In the genomic region with DNA sequence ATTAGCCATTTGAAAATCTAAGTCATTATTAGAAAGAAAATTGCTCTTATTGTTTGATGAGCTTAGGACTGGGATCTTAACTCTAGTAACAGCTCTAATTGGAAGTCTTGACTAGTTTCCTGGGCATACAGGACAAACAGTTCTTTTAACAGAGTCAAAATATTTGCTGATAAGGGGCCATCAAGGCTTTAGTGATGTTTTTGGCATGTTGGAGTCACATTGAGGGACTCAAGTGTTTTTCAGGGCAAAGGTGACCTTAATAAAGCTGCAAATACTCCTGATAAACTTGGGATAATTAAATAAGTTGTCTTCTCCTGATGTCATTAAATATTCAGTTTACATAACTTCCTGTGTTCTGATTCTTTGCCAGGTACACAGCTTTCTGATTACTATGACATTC, we compare ENCODE assay signal across 30 cellular contexts. TPM values are rescaled to one million over a fixed set of nuclear protein-coding genes. Genes with fewer than 3 reads are reported as not detected.
DNase-seq lines count a peak whose midpoint lies in the region; ATAC-seq and TF ChIP-seq lines count a peak whose summit lies in the region.
"Had no signal": no experiment of that assay in that cellular context is flagged by ENCODE, and none has a peak within 500 bp of the region (broad histone marks: within the 10 kb centered on the region; RNA-seq: fewer than 3 reads in every experiment).

No MANE protein-coding gene starts in this region.

- no peak for TF ChIP-seq POLR2A in heart left ventricle (IDR thresholded peaks at IDR 0.05)

- intact Hi-C loops in heart left ventricle (cut with DNase I) (loop anchor here in 1 of 10 donors (10.0 kb wide), 1 partner anchor 83 kb away; a partner anchor contains a TSS), cardiac septum (cut with DNase I) (no loop called here), left ventricle myocardium superior (cut with micrococcal nuclease) (no loop called here), right cardiac atrium (cut with DNase I) (no loop called here)

- DNase-seq in heart left ventricle, result no peak
- no peak for DNase-seq in cardiac septum (ENCODE audit: low spot score)
- no peak for DNase-seq in left ventricle myocardium superior
- no peak for DNase-seq in right cardiac atrium
- DNase-seq in ureter (ENCODE audit: low spot score), result no peak
- DNase-seq in SK-N-DZ (ENCODE audit: low spot score), result no peak
- DNase-seq: 8988T; ACHN; BE2C; C1 segment of cervical spinal cord; CD4-positive, alpha-beta memory T cell; CD4-positive, CD25-positive, alpha-beta regulatory T cell; CD8-positive, alpha-beta memory T cell; COR-L47; DMS 273 treated with DMSO at 0.1 percent for 48 hours; DMS153; DMS53; DMS79; DND-41; EL; GDM1 had no signal

- TF ChIP-seq CTCF in heart left ventricle (IDR thresholded peaks at IDR 0.05), result no peak
- TF ChIP-seq CTCF in VCaP (conservative IDR thresholded peaks at IDR 0.05), result no peak

- ATAC-seq in heart left ventricle (peak; percentile 45 to 84 (median 78)), left ventricle myocardium superior (peak; percentile 83), right cardiac atrium (peak; percentile 41 to 59), HG03378 (IDR thresholded peaks at IDR 0.05; ENCODE audit: unreplicated experiment) (no peak)
- ATAC-seq: GM12878 had no signal

- H3K4me3 ChIP-seq in heart left ventricle (no peak overlapping the region), right cardiac atrium (ENCODE audit: low read length) (no peak overlapping the region)
- H3K4me3 ChIP-seq: BLaER1, GM12878 had no signal

- H3K4me1 ChIP-seq in heart left ventricle, result peaks cover 0 to 8% (median 0%) of the 10 kb centered on the region in 12 donors
- H3K4me1 ChIP-seq in right cardiac atrium (ENCODE audit: control insufficient read depth, insufficient read depth, low read length), result no peaks in the 10 kb centered on the region
- H3K4me1 ChIP-seq: BE2C, BLaER1 had no signal

- H3K9me3 ChIP-seq in heart left ventricle (no peaks in the 10 kb centered on the region), right cardiac atrium (ENCODE audit: control insufficient read depth, low read length) (no peaks in the 10 kb centered on the region)
- H3K9me3 ChIP-seq: BE2C, BLaER1 had no signal

- no peaks in the 10 kb centered on the region for H3K36me3 ChIP-seq in heart left ventricle
- H3K36me3 ChIP-seq: BE2C, BLaER1 had no signal

- peak overlapping the region in 7 of 12 donors; percentile 6 to 50 (median 24) for H3K27ac ChIP-seq in heart left ventricle
- H3K27ac ChIP-seq in VCaP, result peak overlapping the region; percentile 64
- no peak overlapping the region for H3K27ac ChIP-seq in right cardiac atrium (ENCODE audit: low read length)
- H3K27ac ChIP-seq: BLaER1 had no signal

- H3K27me3 ChIP-seq in heart left ventricle (no peaks in the 10 kb centered on the region), right cardiac atrium (ENCODE audit: control insufficient read depth, insufficient read depth) (no peaks in the 10 kb centered on the region)
- H3K27me3 ChIP-seq: BE2C, BLaER1 had no signal

RNA-seq across cellular contexts. Expression of a gene that starts 6.5 kb away (rescaled TPM):
- total RNA-seq in heart left ventricle (not detected), cardiac septum (not detected), left ventricle myocardium superior (not detected), right cardiac atrium (not detected), ureter (not detected)
- polyA plus RNA-seq in heart left ventricle (not detected), right cardiac atrium (0.52 TPM)
- not detected in 2 replicates for polyA plus RNA-seq in SK-N-DZ (2014; cell fraction: cytosol; rRNA removed)
- polyA plus RNA-seq in SK-N-DZ (2014; cell fraction: nucleus; rRNA removed), result not detected in 2 replicates
- total RNA-seq: A673; CD4-positive, alpha-beta memory T cell; CD4-positive, CD25-positive, alpha-beta regulatory T cell; CD8-positive, alpha-beta memory T cell; Daoy; G401; GM12878 had no signal
- polyA plus RNA-seq: AG04450; CD14-positive monocyte; CD4-positive, alpha-beta memory T cell; CD4-positive, CD25-positive, alpha-beta regulatory T cell; CD8-positive, alpha-beta memory T cell; GM12878 had no signal

RNA-seq across cellular contexts. Expression of a gene that starts 22.6 kb away (rescaled TPM):
- total RNA-seq in heart left ventricle, result not detected
- polyA plus RNA-seq in heart left ventricle, result not detected
- not detected for total RNA-seq in cardiac septum
- not detected for total RNA-seq in left ventricle myocardium superior
- not detected for total RNA-seq in right cardiac atrium
- polyA plus RNA-seq in right cardiac atrium, result not detected
- total RNA-seq in ureter, result not detected
- not detected in 2 replicates for polyA plus RNA-seq in SK-N-DZ (2014; cell fraction: cytosol; rRNA removed)
- not detected in 2 replicates for polyA plus RNA-seq in SK-N-DZ (2014; cell fraction: nucleus; rRNA removed)
- total RNA-seq: A673; CD4-positive, alpha-beta memory T cell; CD4-positive, CD25-positive, alpha-beta regulatory T cell; CD8-positive, alpha-beta memory T cell; Daoy; G401; GM12878 had no signal
- polyA plus RNA-seq: AG04450; CD14-positive monocyte; CD4-positive, alpha-beta memory T cell; CD4-positive, CD25-positive, alpha-beta regulatory T cell; CD8-positive, alpha-beta memory T cell; GM12878 had no signal

RNA-seq across cellular contexts. Expression of a gene that starts 24.6 kb away (rescaled TPM):
- total RNA-seq in heart left ventricle (not detected), cardiac septum (not detected), left ventricle myocardium superior (not detected), right cardiac atrium (not detected), ureter (not detected)
- polyA plus RNA-seq in heart left ventricle (not detected), right cardiac atrium (not detected)
- polyA plus RNA-seq in SK-N-DZ (2014; cell fraction: cytosol; rRNA removed), result not detected in 2 replicates
- polyA plus RNA-seq in SK-N-DZ (2014; cell fraction: nucleus; rRNA removed), result not detected in 2 replicates
- total RNA-seq: A673; CD4-positive, alpha-beta memory T cell; CD4-positive, CD25-positive, alpha-beta regulatory T cell; CD8-positive, alpha-beta memory T cell; Daoy; G401; GM12878 had no signal
- polyA plus RNA-seq: AG04450; CD14-positive monocyte; CD4-positive, alpha-beta memory T cell; CD4-positive, CD25-positive, alpha-beta regulatory T cell; CD8-positive, alpha-beta memory T cell; GM12878 had no signal

RNA-seq across cellular contexts. Expression of a gene that starts 26.0 kb away (rescaled TPM):
- total RNA-seq in heart left ventricle, result not detected
- not detected for polyA plus RNA-seq in heart left ventricle
- total RNA-seq in cardiac septum, result not detected
- total RNA-seq in left ventricle myocardium superior, result not detected
- not detected for total RNA-seq in right cardiac atrium
- polyA plus RNA-seq in right cardiac atrium, result not detected
- total RNA-seq in ureter, result not detected
- not detected in 2 replicates for polyA plus RNA-seq in SK-N-DZ (2014; cell fraction: cytosol; rRNA removed)
- polyA plus RNA-seq in SK-N-DZ (2014; cell fraction: nucleus; rRNA removed), result not detected in 2 replicates
- total RNA-seq: A673; CD4-positive, alpha-beta memory T cell; CD4-positive, CD25-positive, alpha-beta regulatory T cell; CD8-positive, alpha-beta memory T cell; Daoy; G401; GM12878 had no signal
- polyA plus RNA-seq: AG04450; CD14-positive monocyte; CD4-positive, alpha-beta memory T cell; CD4-positive, CD25-positive, alpha-beta regulatory T cell; CD8-positive, alpha-beta memory T cell; GM12878 had no signal

RNA-seq across cellular contexts. Expression of a gene that starts 31.1 kb away (rescaled TPM):
- total RNA-seq in heart left ventricle, result not detected
- polyA plus RNA-seq in heart left ventricle, result not detected
- total RNA-seq in cardiac septum, result not detected
- total RNA-seq in left ventricle myocardium superior, result not detected
- total RNA-seq in right cardiac atrium, result not detected
- not detected for polyA plus RNA-seq in right cardiac atrium
- not detected for total RNA-seq in ureter
- polyA plus RNA-seq in SK-N-DZ (2014; cell fraction: cytosol; rRNA removed), result not detected in 2 replicates
- not detected in 2 replicates for polyA plus RNA-seq in SK-N-DZ (2014; cell fraction: nucleus; rRNA removed)
- total RNA-seq: A673; CD4-positive, alpha-beta memory T cell; CD4-positive, CD25-positive, alpha-beta regulatory T cell; CD8-positive, alpha-beta memory T cell; Daoy; G401; GM12878 had no signal
- polyA plus RNA-seq: AG04450; CD14-positive monocyte; CD4-positive, alpha-beta memory T cell; CD4-positive, CD25-positive, alpha-beta regulatory T cell; CD8-positive, alpha-beta memory T cell; GM12878 had no signal
